Comparison of ENCODE assay signal across 8 cellular contexts in genomic region chr16:23452221-23452571, GRCh38. TPM values are rescaled to one million over a fixed set of nuclear protein-coding genes. Genes with fewer than 3 reads are reported as not detected.
DNase-seq lines count a peak whose midpoint lies in the region; ATAC-seq, FAIRE-seq and TF ChIP-seq lines count a peak whose summit lies in the region.

No MANE protein-coding gene starts in this region.

- no peak for TF ChIP-seq RAD21 in A549 (conservative IDR thresholded peaks at IDR 0.05 in 1 of 2, IDR thresholded peaks at IDR 0.05 in 1 of 2)

- H3K79me2 ChIP-seq in mammary epithelial cell (ENCODE audit: insufficient read depth, low read length) = peaks cover 22% of the 10 kb centered on the region

- H3K4me2 ChIP-seq in A549 (peak overlapping the region; percentile 76), mammary epithelial cell (ENCODE audit: insufficient read depth, low read depth, low read length) (peak overlapping the region; percentile 86)

- peak overlapping the region; percentile 84 to 95 for H3K27ac ChIP-seq in A549
- peak overlapping the region; percentile 53 for H3K27ac ChIP-seq in mammary epithelial cell (ENCODE audit: insufficient read depth, low read depth, low read length)
- H3K27ac ChIP-seq in mucosa of rectum (ENCODE audit: low read depth in 2 of 2, low read length in 2 of 2) = peak overlapping the region; percentile 76 to 90

- dilution Hi-C loops in mammary epithelial cell (cut with HindIII; ENCODE audit: low sequenced_read_pairs) = no loop called here

- POLR2A ChIA-PET in A549 (lab: Yijun Ruan, JAX) = interaction anchor here (0.6 to 1.0 kb wide), 2 partner anchors 17 to 86 kb away, joined by 3 to 9 read pairs; no protein-coding TSS in a partner anchor

- intact Hi-C loops in mammary epithelial cell (cut with micrococcal nuclease) = loop anchor here (2.0 kb wide), 1 partner anchor 53 kb away; no protein-coding TSS in a partner anchor

- no peak for DNase-seq in A549 (ENCODE audit: low read depth in 1 of 2, low spot score in 1 of 2)
- no peak for DNase-seq in Jurkat, Clone E6-1 (ENCODE audit: low read depth, low spot score)
- DNase-seq in mammary epithelial cell = no peak
- DNase-seq in DMS153 (lab: John Stamatoyannopoulos, UW) = no peak

- H3K9me3 ChIP-seq in A549 = no peaks in the 10 kb centered on the region
- no peaks in the 10 kb centered on the region for H3K9me3 ChIP-seq in mammary epithelial cell (replicated peaks; ENCODE audit: insufficient read depth, low read length)
- H3K9me3 ChIP-seq in mucosa of rectum (ENCODE audit: control insufficient read depth in 2 of 2, low read length in 2 of 2) = no peaks in the 10 kb centered on the region

- no peaks in the 10 kb centered on the region for H4K20me1 ChIP-seq in mammary epithelial cell (ENCODE audit: insufficient read depth, low read length)

- in situ Hi-C loops in mammary epithelial cell (cut with MboI; ENCODE audit: low sequenced_read_pairs in 2 of 2) = loop anchor here in 1 of 2 donors (10.0 kb wide), 1 partner anchor 53 kb away; no protein-coding TSS in a partner anchor

- H3K4me3 ChIP-seq in A549 (peak overlapping the region; percentile 62), mammary epithelial cell (replicated peaks in 1 of 3; ENCODE audit: insufficient read depth in 1 of 3, low read depth in 2 of 3, low read length in 3 of 3) (peak overlapping the region; percentile 70 to 96 (median 79)), mucosa of rectum (ENCODE audit: low read length in 2 of 2) (peak overlapping the region; percentile 92 to 95)
- H3K4me3 ChIP-seq in Jurkat, Clone E6-1 (ENCODE audit: low read length) = peak overlapping the region; percentile 94

- no peak for TF ChIP-seq POLR2A in A549 (IDR thresholded peaks at IDR 0.05; ENCODE audit: low read length)

- H3K4me1 ChIP-seq in A549 (peaks cover 12% of the 10 kb centered on the region; the same call in 1 of the 3 replicates), mammary epithelial cell (ENCODE audit: insufficient read depth, low read length) (peaks cover 12% of the 10 kb centered on the region), mucosa of rectum (ENCODE audit: control insufficient read depth in 2 of 2, insufficient read depth in 2 of 2, low read length in 2 of 2) (peaks cover 14 to 24% of the 10 kb centered on the region in 2 donors)

- BruUV-seq in mammary epithelial cell (replicated peaks; lab: Mats Ljungman, UMichigan) = TSS peak; percentile 27

- 3% methylated on average over 10 of the region's 10 CpGs for WGBS in A549 (ENCODE audit: missing lambda C conversion rate)
- WGBS in mammary epithelial cell (ENCODE audit: low coverage, missing lambda C conversion rate) = 6% methylated on average over 10 of the region's 10 CpGs

- TF ChIP-seq EP300 in A549 (IDR thresholded peaks at IDR 0.05) = no peak

- TF ChIP-seq CTCF in A549 (IDR thresholded peaks at IDR 0.05) = no peak
- no peak for TF ChIP-seq CTCF in mammary epithelial cell (conservative IDR thresholded peaks at IDR 0.05 in 1 of 2, IDR thresholded peaks at IDR 0.05 in 1 of 2; ENCODE audit: extremely low read depth in 1 of 2, insufficient read depth in 1 of 2, low read depth in 1 of 2, low read length in 2 of 2)

- H3K27me3 ChIP-seq in mammary epithelial cell (ENCODE audit: insufficient read depth, low read length) (no peaks in the 10 kb centered on the region), mucosa of rectum (ENCODE audit: control insufficient read depth in 2 of 2, insufficient read depth in 2 of 2, low read length in 2 of 2) (no peaks in the 10 kb centered on the region)

- ATAC-seq in A549 (peak; percentile 24 to 40; a peak in 5 of 6 replicates), GM18868 (IDR thresholded peaks at IDR 0.05; ENCODE audit: unreplicated experiment) (no peak), HG02970 (IDR thresholded peaks at IDR 0.05; ENCODE audit: low FRiP score, unreplicated experiment) (no peak), HG03571 (IDR thresholded peaks at IDR 0.05; ENCODE audit: unreplicated experiment) (no peak)

- no peak for FAIRE-seq in A549 (lab: Jason Lieb, UNC)

- H3K36me3 ChIP-seq in mammary epithelial cell (ENCODE audit: insufficient read depth, low read length) = no peaks in the 10 kb centered on the region
- H3K36me3 ChIP-seq in mucosa of rectum (ENCODE audit: control insufficient read depth in 2 of 2, insufficient read depth in 2 of 2, low read length in 2 of 2) = no peaks in the 10 kb centered on the region

- H3K9ac ChIP-seq in mammary epithelial cell (ENCODE audit: insufficient read depth, low read length) (peak overlapping the region; percentile 72), mucosa of rectum (ENCODE audit: low read depth in 1 of 2, low read length in 2 of 2) (peak overlapping the region; percentile 83 to 93)

- H2AFZ ChIP-seq in mammary epithelial cell (ENCODE audit: low read depth, low read length) = peak overlapping the region; percentile 99

- CTCF ChIA-PET in A549 (lab: Yijun Ruan, JAX) = interaction anchor here (0.9 to 12.2 kb wide), 3 partner anchors 18 to 105 kb away, joined by 3 to 120 read pairs (median 3); partner anchors contain the start of gene UBFD1
- CTCF ChIA-PET in mammary epithelial cell (lab: Charles Lee; ENCODE audit: low non-redundant PET) = no interaction called here

TF ChIP-seq in A549, 52 proteins besides CTCF, POLR2A, EP300 and RAD21 (continues in another document):
- TF ChIP-seq FOSB (CRISPR knock-in tag; IDR thresholded peaks at IDR 0.05) (no peak), TFCP2L1 (CRISPR knock-in tag; IDR thresholded peaks at IDR 0.05) (no peak), CBX2 (IDR thresholded peaks at IDR 0.05; ENCODE audit: borderline replicate concordance, low read depth) (no peak), TP53 (CRISPR knock-in tag; IDR thresholded peaks at IDR 0.05) (no peak), HOXA7 (CRISPR knock-in tag; IDR thresholded peaks at IDR 0.05) (no peak), RNF2 (IDR thresholded peaks at IDR 0.05; ENCODE audit: borderline replicate concordance, low read depth) (no peak), MYC (IDR thresholded peaks at IDR 0.05; ENCODE audit: borderline replicate concordance, low read length) (no peak), ZSCAN20 (CRISPR knock-in tag; IDR thresholded peaks at IDR 0.05) (no peak), E2F6 (IDR thresholded peaks at IDR 0.05; ENCODE audit: borderline replicate concordance, low read depth) (no peak), HOXB5 (CRISPR knock-in tag; IDR thresholded peaks at IDR 0.05) (no peak), HDAC2 (IDR thresholded peaks at IDR 0.05) (no peak), KDM5A (IDR thresholded peaks at IDR 0.05) (no peak), JUN (IDR thresholded peaks at IDR 0.05) (no peak)
- TF ChIP-seq, protein P1, sequence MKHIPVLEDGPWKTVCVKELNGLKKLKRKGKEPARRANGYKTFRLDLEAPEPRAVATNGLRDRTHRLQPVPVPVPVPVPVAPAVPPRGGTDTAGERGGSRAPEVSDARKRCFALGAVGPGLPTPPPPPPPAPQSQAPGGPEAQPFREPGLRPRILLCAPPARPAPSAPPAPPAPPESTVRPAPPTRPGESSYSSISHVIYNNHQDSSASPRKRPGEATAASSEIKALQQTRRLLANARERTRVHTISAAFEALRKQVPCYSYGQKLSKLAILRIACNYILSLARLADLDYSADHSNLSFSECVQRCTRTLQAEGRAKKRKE (CRISPR knock-in tag; IDR thresholded peaks at IDR 0.05; ENCODE audit: low read depth) = no peak
- TF ChIP-seq, protein P2, sequence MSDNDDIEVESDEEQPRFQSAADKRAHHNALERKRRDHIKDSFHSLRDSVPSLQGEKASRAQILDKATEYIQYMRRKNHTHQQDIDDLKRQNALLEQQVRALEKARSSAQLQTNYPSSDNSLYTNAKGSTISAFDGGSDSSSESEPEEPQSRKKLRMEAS (IDR thresholded peaks at IDR 0.05) = no peak

RNA-seq across cellular contexts. Expression of gene COG7, which starts 0.8 kb away (rescaled TPM):
- 18.5 and 24.7 TPM in 2 replicates for polyA plus RNA-seq in A549 (2011; rRNA removed)
- polyA plus RNA-seq in A549 (2012; cell fraction: cytosol; rRNA removed) = 34.3 and 35.9 TPM in 2 replicates
- 66.7 and 71.6 TPM in 2 replicates for polyA plus RNA-seq in A549 (2012; cell fraction: nucleus; rRNA removed)
- polyA plus RNA-seq in A549 (2017; fragmentation: RNase III; extraction: RNeasy Plus Mini Kit Qiagen cat#74134 plus additional on column Dnase treatment) = 10.3 to 11.3 TPM (median 10.5 TPM) in 3 replicates
- polyA minus RNA-seq in A549 (2011; rRNA and poly(A)+ RNA removed) = 19.1 and 25.8 TPM in 2 replicates
- polyA plus RNA-seq in Jurkat, Clone E6-1 (2012; ENCODE audit: insufficient read depth, insufficient read length) = 19.5 TPM
- total RNA-seq in mammary epithelial cell = 10 to 100 TPM; 19.2 to 20.8 TPM
- polyA plus RNA-seq in mammary epithelial cell = 20.1 TPM
- 12.4 TPM for polyA minus RNA-seq in mammary epithelial cell

RNA-seq across cellular contexts. Expression of gene GGA2, which starts 58.1 kb away (rescaled TPM):
- polyA plus RNA-seq in A549 (2011; rRNA removed) (56.9 and 57.9 TPM in 2 replicates), A549 (2017; fragmentation: RNase III; extraction: RNeasy Plus Mini Kit Qiagen cat#74134 plus additional on column Dnase treatment) (29.9 to 33.1 TPM (median 32.7 TPM) in 3 replicates), mammary epithelial cell (11.5 TPM)
- 25.6 and 31.0 TPM in 2 replicates for polyA plus RNA-seq in A549 (2012; cell fraction: cytosol; rRNA removed)
- polyA plus RNA-seq in A549 (2012; cell fraction: nucleus; rRNA removed) = 47.8 and 53.9 TPM in 2 replicates
- 41.6 and 45.3 TPM in 2 replicates for polyA minus RNA-seq in A549 (2011; rRNA and poly(A)+ RNA removed)
- polyA plus RNA-seq in Jurkat, Clone E6-1 (2012; ENCODE audit: insufficient read depth, insufficient read length) = 105 TPM
- 10 to 100 TPM; 29.2 to 33.2 TPM for total RNA-seq in mammary epithelial cell
- polyA minus RNA-seq in mammary epithelial cell = 40.6 TPM

Comparison
In these comparisons a context has a peak if more than half of its experiments do, and no peak if none do; other contexts are left out.
1. ATAC-seq: peak in A549 (2 of 2); none in GM18868 (single experiment), HG02970 (single experiment) and HG03571 (single experiment).
2. Peak in every context shown above with its lines, with median percentiles within 50 percentile points of each other: H3K27ac ChIP-seq and H3K4me3 ChIP-seq.